31 cellular contexts compared by ENCODE assay signal in the genomic region with DNA sequence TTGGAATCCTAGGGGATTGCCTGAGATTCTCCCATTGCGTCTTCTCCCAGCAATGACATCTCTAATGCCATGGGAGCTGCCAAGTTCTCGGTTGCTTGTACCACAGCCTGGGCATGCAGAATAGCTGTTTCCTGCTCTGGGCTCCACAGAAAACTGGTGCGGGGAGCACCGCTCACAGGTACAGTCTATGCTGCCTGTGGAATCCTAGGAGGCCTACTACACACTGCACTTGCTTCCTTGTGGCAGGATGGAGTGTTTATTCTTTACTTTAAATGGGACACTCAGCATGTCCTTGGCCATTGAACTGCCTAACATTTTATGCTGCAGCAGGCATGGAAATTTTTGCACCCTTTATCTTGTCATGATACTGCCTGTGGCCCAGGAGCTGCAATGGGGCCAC.
DNase-seq lines count a peak whose midpoint lies in the region; ATAC-seq and TF ChIP-seq lines count a peak whose summit lies in the region.
"Had no signal": no experiment of that assay in that cellular context is flagged by ENCODE, and none has a peak within 500 bp of the region (broad histone marks: within the 10 kb centered on the region; RNA-seq: fewer than 3 reads in every experiment).

No MANE protein-coding gene starts in this region.

- no peaks in the 10 kb centered on the region for H3K36me3 ChIP-seq in left lung
- H3K36me3 ChIP-seq in upper lobe of right lung: no peaks in the 10 kb centered on the region
- H3K36me3 ChIP-seq: BE2C; BLaER1; BLaER1 treated with 17β-estradiol and CSF1 and Interleukin-3, amounts not matched to agents 10 nM and 100 nM had no signal

- H3K4me1 ChIP-seq in left lung (no peaks in the 10 kb centered on the region), upper lobe of right lung (no peaks in the 10 kb centered on the region)
- H3K4me1 ChIP-seq: BE2C, Caco-2 had no signal

- no peak for TF ChIP-seq CTCF in left lung (IDR thresholded peaks at IDR 0.05)
- TF ChIP-seq CTCF in upper lobe of right lung (IDR thresholded peaks at IDR 0.05): no peak

- H3K9me3 ChIP-seq in left lung (peaks cover 0 to 14% of the 10 kb centered on the region in 2 donors), upper lobe of right lung (peaks cover 6% of the 10 kb centered on the region)
- H3K9me3 ChIP-seq: BE2C had no signal

- DNase-seq in left lung (no peak), posterior vena cava (ENCODE audit: low spot score) (peak; percentile 11), upper lobe of right lung (no peak), foreskin melanocyte (no peak), NCI-H1417 treated with DMSO at 0.1 percent for 48 hours (lab: John Stamatoyannopoulos, UW) (no peak)
- DNase-seq: 8988T; ACHN; AML-193; BE2C; C1 segment of cervical spinal cord; Caco-2; Calu3; CD4-positive, alpha-beta memory T cell; CD4-positive, alpha-beta T cell; CD4-positive, CD25-positive, alpha-beta regulatory T cell; CD8-positive, alpha-beta memory T cell; CD8-positive, alpha-beta T cell; COR-L47; DMS 273 treated with DMSO at 0.1 percent for 48 hours; DMS153; DMS53; DMS79; DMS79 treated with DMSO at 0.1 percent for 48 hours; DND-41; EL had no signal

- no peak overlapping the region for H3K4me3 ChIP-seq in left lung
- H3K4me3 ChIP-seq in upper lobe of right lung: no peak overlapping the region
- H3K4me3 ChIP-seq: A549; BLaER1; BLaER1 treated with 17β-estradiol and CSF1 and Interleukin-3, amounts not matched to agents 10 nM and 100 nM had no signal

- intact Hi-C loops in left lung (cut with DNase I): no loop called here
- intact Hi-C loops in posterior vena cava (cut with DNase I): no loop called here
- intact Hi-C loops in upper lobe of right lung (cut with DNase I): no loop called here

- ATAC-seq in left lung: peak; percentile 65
- ATAC-seq in upper lobe of right lung: peak; percentile 58
- ATAC-seq in GM21737 (IDR thresholded peaks at IDR 0.05; ENCODE audit: unreplicated experiment): no peak
- ATAC-seq: A549; CD8-positive, alpha-beta T cell had no signal

- no peak overlapping the region for H3K27ac ChIP-seq in left lung
- no peak overlapping the region for H3K27ac ChIP-seq in upper lobe of right lung
- H3K27ac ChIP-seq: 22Rv1; A549; BLaER1; BLaER1 treated with 17β-estradiol and CSF1 and Interleukin-3, amounts not matched to agents 10 nM and 100 nM; C4-2B had no signal

- H3K27me3 ChIP-seq in left lung (peaks cover 0 to 5% of the 10 kb centered on the region in 2 donors), upper lobe of right lung (no peaks in the 10 kb centered on the region)
- H3K27me3 ChIP-seq: BLaER1; BLaER1 treated with 17β-estradiol and CSF1 and Interleukin-3, amounts not matched to agents 10 nM and 100 nM had no signal
